8 cellular contexts compared by ENCODE assay signal in the genomic region with DNA sequence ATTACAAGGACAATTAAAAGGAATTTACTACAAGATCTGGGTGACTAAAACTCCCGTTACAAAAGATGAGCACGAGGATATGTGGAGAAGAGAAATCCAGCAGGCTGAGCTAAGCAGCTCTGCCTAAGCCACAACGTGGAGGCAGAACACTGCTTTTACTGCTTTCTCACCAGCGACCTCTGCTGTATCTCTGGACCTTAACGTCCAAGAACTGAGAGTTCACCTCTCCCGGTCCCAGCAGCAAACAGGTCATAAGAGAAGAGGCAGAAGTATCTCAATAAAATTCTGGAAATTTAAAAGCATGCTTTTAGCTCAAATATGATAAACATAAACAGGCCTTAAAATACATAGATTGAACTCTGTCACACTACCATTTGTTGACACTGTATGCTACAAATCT.
DNase-seq lines count a peak whose midpoint lies in the region.

No MANE protein-coding gene starts in this region.

- DNase-seq in NCI-H146 (lab: John Stamatoyannopoulos, UW): peak; percentile 9
- no peak for DNase-seq in NCI-H146 treated with DMSO at 0.1 percent for 48 hours (lab: John Stamatoyannopoulos, UW; ENCODE audit: unreplicated experiment)
- peak; percentile 47 for DNase-seq in M059J (ENCODE audit: low read depth)
- peak; percentile 38 for DNase-seq in dedifferentiated amniotic fluid mesenchymal stem cell (ENCODE audit: extremely low spot score)
- DNase-seq in medulla oblongata (ENCODE audit: extremely low spot score): peak; percentile 65
- no peak for DNase-seq in activated CD8-positive, alpha-beta memory T cell treated with anti-CD3 and anti-CD28 coated beads for 24 hours
- no peak for DNase-seq in NCI-H446 treated with DMSO at 0.1 percent for 48 hours (lab: John Stamatoyannopoulos, UW)
- DNase-seq in ureter (ENCODE audit: low spot score): no peak

Comparison
In these comparisons a context has a peak if more than half of its experiments do, and no peak if none do; other contexts are left out.
1. DNase-seq: peak in NCI-H146 (single experiment), M059J (single experiment), dedifferentiated amniotic fluid mesenchymal stem cell (single experiment) and medulla oblongata (single experiment); none in NCI-H146 treated with DMSO at 0.1 percent for 48 hours (single experiment), activated CD8-positive, alpha-beta memory T cell treated with anti-CD3 and anti-CD28 coated beads for 24 hours (single experiment), NCI-H446 treated with DMSO at 0.1 percent for 48 hours (single experiment) and ureter (single experiment).